1 cellular context compared by ENCODE assay signal in the genomic region with DNA sequence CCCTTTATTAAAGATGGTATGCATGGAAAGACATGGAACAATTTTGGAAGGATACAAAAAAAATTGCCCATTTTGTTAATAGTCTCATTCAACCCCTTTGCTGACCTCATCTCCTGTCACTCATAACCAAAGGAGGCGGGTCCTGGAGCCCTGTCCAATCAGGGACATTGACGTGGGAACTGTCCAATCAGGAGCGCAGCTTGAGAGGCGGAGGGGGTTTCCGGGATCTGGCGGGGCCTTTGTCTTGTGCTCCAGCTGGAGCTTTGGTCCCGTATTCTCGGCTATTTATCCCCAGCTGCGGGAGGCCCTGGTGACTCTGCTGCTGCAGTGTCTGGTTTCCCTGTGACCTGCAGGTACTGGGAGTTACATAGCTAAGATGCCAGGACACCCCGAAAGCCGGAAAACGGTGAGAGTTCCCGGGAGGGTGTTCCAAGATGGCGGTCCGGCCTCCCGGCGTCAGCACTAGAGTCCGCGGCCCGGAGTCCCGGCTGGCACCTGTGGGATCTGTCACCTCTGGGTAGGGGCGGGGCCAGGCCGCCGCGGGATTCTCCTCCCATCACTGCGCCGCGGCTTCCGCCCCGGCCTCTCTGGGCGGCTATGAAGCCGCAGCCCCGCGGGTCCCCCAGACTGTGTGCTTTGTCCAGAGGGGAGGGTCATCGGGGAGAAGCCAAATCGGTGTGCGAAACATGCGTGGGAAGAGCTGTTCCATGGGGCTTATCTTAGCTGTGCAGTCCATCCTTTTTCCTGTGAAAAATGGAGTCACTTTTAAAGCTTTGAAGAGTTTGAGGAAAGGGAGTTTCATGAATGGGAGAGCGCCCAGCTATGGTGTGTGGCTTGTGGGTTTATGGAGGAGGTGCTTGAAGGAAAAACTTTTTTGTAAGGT.
TF ChIP-seq lines count a peak whose summit lies in the region.

A gene (plus strand): TSS at position 238 of the 883 bp plus-strand sequence. CDS start 87,436 bp downstream, outside the sequence.

TF ChIP-seq in GM12878, 131 proteins besides CTCF, POLR2A, EP300 and RAD21 (continued from another document and continues in another):
- TF ChIP-seq, protein P1, sequence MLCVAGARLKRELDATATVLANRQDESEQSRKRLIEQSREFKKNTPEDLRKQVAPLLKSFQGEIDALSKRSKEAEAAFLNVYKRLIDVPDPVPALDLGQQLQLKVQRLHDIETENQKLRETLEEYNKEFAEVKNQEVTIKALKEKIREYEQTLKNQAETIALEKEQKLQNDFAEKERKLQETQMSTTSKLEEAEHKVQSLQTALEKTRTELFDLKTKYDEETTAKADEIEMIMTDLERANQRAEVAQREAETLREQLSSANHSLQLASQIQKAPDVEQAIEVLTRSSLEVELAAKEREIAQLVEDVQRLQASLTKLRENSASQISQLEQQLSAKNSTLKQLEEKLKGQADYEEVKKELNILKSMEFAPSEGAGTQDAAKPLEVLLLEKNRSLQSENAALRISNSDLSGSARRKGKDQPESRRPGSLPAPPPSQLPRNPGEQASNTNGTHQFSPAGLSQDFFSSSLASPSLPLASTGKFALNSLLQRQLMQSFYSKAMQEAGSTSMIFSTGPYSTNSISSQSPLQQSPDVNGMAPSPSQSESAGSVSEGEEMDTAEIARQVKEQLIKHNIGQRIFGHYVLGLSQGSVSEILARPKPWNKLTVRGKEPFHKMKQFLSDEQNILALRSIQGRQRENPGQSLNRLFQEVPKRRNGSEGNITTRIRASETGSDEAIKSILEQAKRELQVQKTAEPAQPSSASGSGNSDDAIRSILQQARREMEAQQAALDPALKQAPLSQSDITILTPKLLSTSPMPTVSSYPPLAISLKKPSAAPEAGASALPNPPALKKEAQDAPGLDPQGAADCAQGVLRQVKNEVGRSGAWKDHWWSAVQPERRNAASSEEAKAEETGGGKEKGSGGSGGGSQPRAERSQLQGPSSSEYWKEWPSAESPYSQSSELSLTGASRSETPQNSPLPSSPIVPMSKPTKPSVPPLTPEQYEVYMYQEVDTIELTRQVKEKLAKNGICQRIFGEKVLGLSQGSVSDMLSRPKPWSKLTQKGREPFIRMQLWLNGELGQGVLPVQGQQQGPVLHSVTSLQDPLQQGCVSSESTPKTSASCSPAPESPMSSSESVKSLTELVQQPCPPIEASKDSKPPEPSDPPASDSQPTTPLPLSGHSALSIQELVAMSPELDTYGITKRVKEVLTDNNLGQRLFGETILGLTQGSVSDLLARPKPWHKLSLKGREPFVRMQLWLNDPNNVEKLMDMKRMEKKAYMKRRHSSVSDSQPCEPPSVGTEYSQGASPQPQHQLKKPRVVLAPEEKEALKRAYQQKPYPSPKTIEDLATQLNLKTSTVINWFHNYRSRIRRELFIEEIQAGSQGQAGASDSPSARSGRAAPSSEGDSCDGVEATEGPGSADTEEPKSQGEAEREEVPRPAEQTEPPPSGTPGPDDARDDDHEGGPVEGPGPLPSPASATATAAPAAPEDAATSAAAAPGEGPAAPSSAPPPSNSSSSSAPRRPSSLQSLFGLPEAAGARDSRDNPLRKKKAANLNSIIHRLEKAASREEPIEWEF (IDR thresholded peaks at IDR 0.05; ENCODE audit: insufficient replicate concordance, low read depth, low read length) = no peak
- TF ChIP-seq NFYA (IDR thresholded peaks at IDR 0.05; ENCODE audit: borderline replicate concordance, low read depth, low read length) = peak; percentile 22; the same call in 1 of the 2 replicates
- no peak for TF ChIP-seq CBX5 (IDR thresholded peaks at IDR 0.05; ENCODE audit: low read depth)
- TF ChIP-seq, protein P2, sequence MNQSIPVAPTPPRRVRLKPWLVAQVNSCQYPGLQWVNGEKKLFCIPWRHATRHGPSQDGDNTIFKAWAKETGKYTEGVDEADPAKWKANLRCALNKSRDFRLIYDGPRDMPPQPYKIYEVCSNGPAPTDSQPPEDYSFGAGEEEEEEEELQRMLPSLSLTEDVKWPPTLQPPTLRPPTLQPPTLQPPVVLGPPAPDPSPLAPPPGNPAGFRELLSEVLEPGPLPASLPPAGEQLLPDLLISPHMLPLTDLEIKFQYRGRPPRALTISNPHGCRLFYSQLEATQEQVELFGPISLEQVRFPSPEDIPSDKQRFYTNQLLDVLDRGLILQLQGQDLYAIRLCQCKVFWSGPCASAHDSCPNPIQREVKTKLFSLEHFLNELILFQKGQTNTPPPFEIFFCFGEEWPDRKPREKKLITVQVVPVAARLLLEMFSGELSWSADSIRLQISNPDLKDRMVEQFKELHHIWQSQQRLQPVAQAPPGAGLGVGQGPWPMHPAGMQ (IDR thresholded peaks at IDR 0.05; ENCODE audit: borderline replicate concordance) = no peak
- TF ChIP-seq, protein P3, sequence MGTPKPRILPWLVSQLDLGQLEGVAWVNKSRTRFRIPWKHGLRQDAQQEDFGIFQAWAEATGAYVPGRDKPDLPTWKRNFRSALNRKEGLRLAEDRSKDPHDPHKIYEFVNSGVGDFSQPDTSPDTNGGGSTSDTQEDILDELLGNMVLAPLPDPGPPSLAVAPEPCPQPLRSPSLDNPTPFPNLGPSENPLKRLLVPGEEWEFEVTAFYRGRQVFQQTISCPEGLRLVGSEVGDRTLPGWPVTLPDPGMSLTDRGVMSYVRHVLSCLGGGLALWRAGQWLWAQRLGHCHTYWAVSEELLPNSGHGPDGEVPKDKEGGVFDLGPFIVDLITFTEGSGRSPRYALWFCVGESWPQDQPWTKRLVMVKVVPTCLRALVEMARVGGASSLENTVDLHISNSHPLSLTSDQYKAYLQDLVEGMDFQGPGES (IDR thresholded peaks at IDR 0.05) = peak; percentile 66; the same call in 1 of the 2 replicates
- peak; percentile 53; the same call in 1 of the 2 replicates for TF ChIP-seq TAF1 (IDR thresholded peaks at IDR 0.05; ENCODE audit: borderline replicate concordance, low read depth, low read length)
- TF ChIP-seq TCF3 (IDR thresholded peaks at IDR 0.05; ENCODE audit: borderline replicate concordance, insufficient read depth, low read depth, low read length) = 0 out of 2 replicates have a peak, but pooled peaks have one; percentile 55
- TF ChIP-seq SP1 (IDR thresholded peaks at IDR 0.05; ENCODE audit: low read depth, low read length) = peak; percentile 94
- TF ChIP-seq JUND (IDR thresholded peaks at IDR 0.05; ENCODE audit: low read depth, low read length) = 0 out of 2 replicates have a peak, but pooled peaks have one; percentile 33
- TF ChIP-seq, protein P4, sequence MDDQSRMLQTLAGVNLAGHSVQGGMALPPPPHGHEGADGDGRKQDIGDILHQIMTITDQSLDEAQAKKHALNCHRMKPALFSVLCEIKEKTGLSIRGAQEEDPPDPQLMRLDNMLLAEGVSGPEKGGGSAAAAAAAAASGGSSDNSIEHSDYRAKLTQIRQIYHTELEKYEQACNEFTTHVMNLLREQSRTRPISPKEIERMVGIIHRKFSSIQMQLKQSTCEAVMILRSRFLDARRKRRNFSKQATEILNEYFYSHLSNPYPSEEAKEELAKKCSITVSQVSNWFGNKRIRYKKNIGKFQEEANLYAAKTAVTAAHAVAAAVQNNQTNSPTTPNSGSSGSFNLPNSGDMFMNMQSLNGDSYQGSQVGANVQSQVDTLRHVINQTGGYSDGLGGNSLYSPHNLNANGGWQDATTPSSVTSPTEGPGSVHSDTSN (IDR thresholded peaks at IDR 0.05; ENCODE audit: insufficient replicate concordance, low read depth, low read length) = peak; percentile 96
- TF ChIP-seq PML (IDR thresholded peaks at IDR 0.05; ENCODE audit: low read length) = peak; percentile 72; the same call in 1 of the 2 replicates
- TF ChIP-seq BACH1 (IDR thresholded peaks at IDR 0.05; ENCODE audit: borderline replicate concordance) = no peak
- peak; percentile 71 to 79 for TF ChIP-seq IKZF2 (IDR thresholded peaks at IDR 0.05)
- TF ChIP-seq YBX1 (IDR thresholded peaks at IDR 0.05) = no peak
- no peak for TF ChIP-seq KAT2A (conservative IDR thresholded peaks at IDR 0.05; ENCODE audit: control insufficient read depth, low read depth, low read length)
- no peak for TF ChIP-seq MEF2A (IDR thresholded peaks at IDR 0.05; ENCODE audit: insufficient read depth, low read depth, low read length)
- no peak for TF ChIP-seq BRCA1 (IDR thresholded peaks at IDR 0.05; ENCODE audit: low read depth, low read length)
- peak; percentile 1; the same call in 1 of the 2 replicates for TF ChIP-seq RFX5 (IDR thresholded peaks at IDR 0.05; ENCODE audit: low read depth, low read length)
- TF ChIP-seq, protein P5, sequence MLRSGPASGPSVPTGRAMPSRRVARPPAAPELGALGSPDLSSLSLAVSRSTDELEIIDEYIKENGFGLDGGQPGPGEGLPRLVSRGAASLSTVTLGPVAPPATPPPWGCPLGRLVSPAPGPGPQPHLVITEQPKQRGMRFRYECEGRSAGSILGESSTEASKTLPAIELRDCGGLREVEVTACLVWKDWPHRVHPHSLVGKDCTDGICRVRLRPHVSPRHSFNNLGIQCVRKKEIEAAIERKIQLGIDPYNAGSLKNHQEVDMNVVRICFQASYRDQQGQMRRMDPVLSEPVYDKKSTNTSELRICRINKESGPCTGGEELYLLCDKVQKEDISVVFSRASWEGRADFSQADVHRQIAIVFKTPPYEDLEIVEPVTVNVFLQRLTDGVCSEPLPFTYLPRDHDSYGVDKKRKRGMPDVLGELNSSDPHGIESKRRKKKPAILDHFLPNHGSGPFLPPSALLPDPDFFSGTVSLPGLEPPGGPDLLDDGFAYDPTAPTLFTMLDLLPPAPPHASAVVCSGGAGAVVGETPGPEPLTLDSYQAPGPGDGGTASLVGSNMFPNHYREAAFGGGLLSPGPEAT (IDR thresholded peaks at IDR 0.05; ENCODE audit: low read depth) = peak; percentile 95
- TF ChIP-seq GATAD2B (conservative IDR thresholded peaks at IDR 0.05; ENCODE audit: low read depth) = peak; percentile 78
- peak in 1 of 2 experiments; percentile 25; a peak in 1 of 4 replicates for TF ChIP-seq BHLHE40 (IDR thresholded peaks at IDR 0.05; ENCODE audit: borderline replicate concordance in 1 of 2, low read depth in 2 of 2, low read length in 1 of 2)
- TF ChIP-seq, protein P6, sequence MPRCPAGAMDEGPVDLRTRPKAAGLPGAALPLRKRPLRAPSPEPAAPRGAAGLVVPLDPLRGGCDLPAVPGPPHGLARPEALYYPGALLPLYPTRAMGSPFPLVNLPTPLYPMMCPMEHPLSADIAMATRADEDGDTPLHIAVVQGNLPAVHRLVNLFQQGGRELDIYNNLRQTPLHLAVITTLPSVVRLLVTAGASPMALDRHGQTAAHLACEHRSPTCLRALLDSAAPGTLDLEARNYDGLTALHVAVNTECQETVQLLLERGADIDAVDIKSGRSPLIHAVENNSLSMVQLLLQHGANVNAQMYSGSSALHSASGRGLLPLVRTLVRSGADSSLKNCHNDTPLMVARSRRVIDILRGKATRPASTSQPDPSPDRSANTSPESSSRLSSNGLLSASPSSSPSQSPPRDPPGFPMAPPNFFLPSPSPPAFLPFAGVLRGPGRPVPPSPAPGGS (IDR thresholded peaks at IDR 0.05; ENCODE audit: borderline replicate concordance, insufficient read depth, low read depth, low read length, poor library complexity, severe bottlenecking) = no peak
- TF ChIP-seq RUNX3 (IDR thresholded peaks at IDR 0.05; ENCODE audit: low read length) = peak; percentile 4
- no peak for TF ChIP-seq NRF1 (conservative IDR thresholded peaks at IDR 0.05; ENCODE audit: low read depth, low read length)
- no peak for TF ChIP-seq NR2C2 (IDR thresholded peaks at IDR 0.05; ENCODE audit: borderline replicate concordance, control insufficient read depth, insufficient read length, low read depth)
- 0 out of 2 replicates have a peak, but pooled peaks have one; percentile 31 for TF ChIP-seq SMARCA5 (IDR thresholded peaks at IDR 0.05)
- TF ChIP-seq JUNB (IDR thresholded peaks at IDR 0.05) = peak; percentile 56
- no peak for TF ChIP-seq SREBF1 (IDR thresholded peaks at IDR 0.05; ENCODE audit: low read length)
- TF ChIP-seq TCF7 (IDR thresholded peaks at IDR 0.05; ENCODE audit: borderline replicate concordance) = no peak
- TF ChIP-seq, protein P7, sequence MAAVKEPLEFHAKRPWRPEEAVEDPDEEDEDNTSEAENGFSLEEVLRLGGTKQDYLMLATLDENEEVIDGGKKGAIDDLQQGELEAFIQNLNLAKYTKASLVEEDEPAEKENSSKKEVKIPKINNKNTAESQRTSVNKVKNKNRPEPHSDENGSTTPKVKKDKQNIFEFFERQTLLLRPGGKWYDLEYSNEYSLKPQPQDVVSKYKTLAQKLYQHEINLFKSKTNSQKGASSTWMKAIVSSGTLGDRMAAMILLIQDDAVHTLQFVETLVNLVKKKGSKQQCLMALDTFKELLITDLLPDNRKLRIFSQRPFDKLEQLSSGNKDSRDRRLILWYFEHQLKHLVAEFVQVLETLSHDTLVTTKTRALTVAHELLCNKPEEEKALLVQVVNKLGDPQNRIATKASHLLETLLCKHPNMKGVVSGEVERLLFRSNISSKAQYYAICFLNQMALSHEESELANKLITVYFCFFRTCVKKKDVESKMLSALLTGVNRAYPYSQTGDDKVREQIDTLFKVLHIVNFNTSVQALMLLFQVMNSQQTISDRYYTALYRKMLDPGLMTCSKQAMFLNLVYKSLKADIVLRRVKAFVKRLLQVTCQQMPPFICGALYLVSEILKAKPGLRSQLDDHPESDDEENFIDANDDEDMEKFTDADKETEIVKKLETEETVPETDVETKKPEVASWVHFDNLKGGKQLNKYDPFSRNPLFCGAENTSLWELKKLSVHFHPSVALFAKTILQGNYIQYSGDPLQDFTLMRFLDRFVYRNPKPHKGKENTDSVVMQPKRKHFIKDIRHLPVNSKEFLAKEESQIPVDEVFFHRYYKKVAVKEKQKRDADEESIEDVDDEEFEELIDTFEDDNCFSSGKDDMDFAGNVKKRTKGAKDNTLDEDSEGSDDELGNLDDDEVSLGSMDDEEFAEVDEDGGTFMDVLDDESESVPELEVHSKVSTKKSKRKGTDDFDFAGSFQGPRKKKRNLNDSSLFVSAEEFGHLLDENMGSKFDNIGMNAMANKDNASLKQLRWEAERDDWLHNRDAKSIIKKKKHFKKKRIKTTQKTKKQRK (IDR thresholded peaks at IDR 0.05; ENCODE audit: low read depth, low read length) = no peak
- TF ChIP-seq, protein P8, sequence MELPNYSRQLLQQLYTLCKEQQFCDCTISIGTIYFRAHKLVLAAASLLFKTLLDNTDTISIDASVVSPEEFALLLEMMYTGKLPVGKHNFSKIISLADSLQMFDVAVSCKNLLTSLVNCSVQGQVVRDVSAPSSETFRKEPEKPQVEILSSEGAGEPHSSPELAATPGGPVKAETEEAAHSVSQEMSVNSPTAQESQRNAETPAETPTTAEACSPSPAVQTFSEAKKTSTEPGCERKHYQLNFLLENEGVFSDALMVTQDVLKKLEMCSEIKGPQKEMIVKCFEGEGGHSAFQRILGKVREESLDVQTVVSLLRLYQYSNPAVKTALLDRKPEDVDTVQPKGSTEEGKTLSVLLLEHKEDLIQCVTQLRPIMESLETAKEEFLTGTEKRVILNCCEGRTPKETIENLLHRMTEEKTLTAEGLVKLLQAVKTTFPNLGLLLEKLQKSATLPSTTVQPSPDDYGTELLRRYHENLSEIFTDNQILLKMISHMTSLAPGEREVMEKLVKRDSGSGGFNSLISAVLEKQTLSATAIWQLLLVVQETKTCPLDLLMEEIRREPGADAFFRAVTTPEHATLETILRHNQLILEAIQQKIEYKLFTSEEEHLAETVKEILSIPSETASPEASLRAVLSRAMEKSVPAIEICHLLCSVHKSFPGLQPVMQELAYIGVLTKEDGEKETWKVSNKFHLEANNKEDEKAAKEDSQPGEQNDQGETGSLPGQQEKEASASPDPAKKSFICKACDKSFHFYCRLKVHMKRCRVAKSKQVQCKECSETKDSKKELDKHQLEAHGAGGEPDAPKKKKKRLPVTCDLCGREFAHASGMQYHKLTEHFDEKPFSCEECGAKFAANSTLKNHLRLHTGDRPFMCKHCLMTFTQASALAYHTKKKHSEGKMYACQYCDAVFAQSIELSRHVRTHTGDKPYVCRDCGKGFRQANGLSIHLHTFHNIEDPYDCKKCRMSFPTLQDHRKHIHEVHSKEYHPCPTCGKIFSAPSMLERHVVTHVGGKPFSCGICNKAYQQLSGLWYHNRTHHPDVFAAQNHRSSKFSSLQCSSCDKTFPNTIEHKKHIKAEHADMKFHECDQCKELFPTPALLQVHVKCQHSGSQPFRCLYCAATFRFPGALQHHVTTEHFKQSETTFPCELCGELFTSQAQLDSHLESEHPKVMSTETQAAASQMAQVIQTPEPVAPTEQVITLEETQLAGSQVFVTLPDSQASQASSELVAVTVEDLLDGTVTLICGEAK (IDR thresholded peaks at IDR 0.05; ENCODE audit: borderline replicate concordance) = peak; percentile 46
- TF ChIP-seq IKZF1 (conservative IDR thresholded peaks at IDR 0.05) = peak; percentile 87
- TF ChIP-seq GABPA (IDR thresholded peaks at IDR 0.05; ENCODE audit: low read depth) = peak; percentile 78
